Comparison of ENCODE assay signal across 22 cellular contexts in the genomic region with DNA sequence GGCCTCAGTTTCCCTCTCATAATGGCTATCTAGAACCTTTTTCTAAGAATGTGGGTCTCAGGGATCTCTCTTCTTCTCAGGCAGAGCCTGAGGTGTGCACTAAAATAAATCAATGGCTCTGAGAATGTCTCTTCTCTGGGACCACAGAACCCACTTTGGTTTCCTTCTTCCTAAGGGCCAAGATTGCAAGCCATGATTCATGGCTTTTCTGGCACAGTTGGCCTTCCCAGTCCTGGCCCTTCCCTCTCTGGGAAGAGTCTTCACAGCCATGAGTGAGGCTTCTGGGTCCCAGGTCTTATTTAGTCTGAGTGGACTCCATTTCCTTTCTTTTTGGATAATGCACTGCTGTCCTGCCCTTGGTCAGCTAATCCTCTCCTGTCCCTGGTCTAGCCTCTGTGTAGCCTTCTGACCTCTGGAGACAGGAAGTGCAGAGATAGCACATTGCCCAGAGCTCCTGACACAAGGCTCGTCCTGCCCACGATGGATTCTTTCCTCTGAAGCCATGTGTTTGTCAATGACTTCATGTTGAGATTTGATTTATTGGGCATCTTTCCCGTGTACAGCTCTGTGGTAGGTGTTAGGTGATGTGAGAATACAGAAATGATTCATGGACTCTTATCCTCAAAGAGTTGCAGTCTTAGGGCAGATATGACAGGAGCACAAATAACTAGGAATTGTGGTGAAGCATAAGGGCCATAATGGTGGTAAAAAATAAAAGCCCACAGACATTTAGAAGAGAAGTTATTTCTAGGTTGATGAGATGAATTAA.
"Had no signal": no experiment of that assay in that cellular context is flagged by ENCODE, and none has a peak within 500 bp of the region (broad histone marks: within the 10 kb centered on the region; RNA-seq: fewer than 3 reads in every experiment).

No MANE protein-coding gene starts in this region.

- H3K27ac ChIP-seq: ascending aorta, cardiac muscle cell, Peyer's patch had no signal

- H3K36me3 Mint-ChIP-seq: activated CD8-positive, alpha-beta memory T cell treated with anti-CD3 and anti-CD28 coated beads, Interleukin-2, amount 10 ng/mL, durations not matched to agents 7 days and 5 days; activated naive CD8-positive, alpha-beta T cell treated with anti-CD3 and anti-CD28 coated beads, Interleukin-2, amount 10 ng/mL, durations not matched to agents 7 days and 5 days; brain; WTC11 had no signal

- DNase-seq: activated CD4-positive, alpha-beta T cell treated with anti-CD3 and anti-CD28 coated beads for 1 hour; activated CD4-positive, alpha-beta T cell treated with anti-CD3 and anti-CD28 coated beads, Interleukin-2, amount 10 ng/mL, durations not matched to agents 24 days and 14 days; activated CD4-positive, alpha-beta T cell treated with anti-CD3 and anti-CD28 coated beads, Interleukin-2, amount 50 U/mL, for 48 hours; activated CD8-positive, alpha-beta memory T cell treated with anti-CD3 and anti-CD28 coated beads, Interleukin-2, amount 10 ng/mL, durations not matched to agents 7 days and 5 days; activated gamma-delta T cell; activated naive CD4-positive, alpha-beta T cell treated with anti-CD3 and anti-CD28 coated beads for 36 hours; activated naive CD8-positive, alpha-beta T cell treated with anti-CD3 and anti-CD28 coated beads, Interleukin-2, amount 10 ng/mL, durations not matched to agents 7 days and 5 days; activated T-cell treated with anti-CD3 and anti-CD28 coated beads, Interleukin-2, amount 50 U/mL, for 24 hours; amniotic stem cell; NCI-H1092; NCI-H1417 treated with DMSO at 0.1 percent for 48 hours; NCI-H2029; NCI-H2107; NCI-H510A treated with DMSO at 0.1 percent for 48 hours; Peyer's patch; SHP77 treated with DMSO at 0.1 percent for 48 hours; T-helper 17 cell; T-helper 9 cell had no signal

- H3K27me3 ChIP-seq: ascending aorta, cardiac muscle cell, Peyer's patch had no signal

- H3K36me3 ChIP-seq: ascending aorta, cardiac muscle cell, Peyer's patch had no signal

- ATAC-seq: activated CD8-positive, alpha-beta memory T cell treated with anti-CD3 and anti-CD28 coated beads, Interleukin-2, amount 10 ng/mL, durations not matched to agents 7 days and 5 days; T-helper 17 cell; WTC11 had no signal

- H3K4me1 Mint-ChIP-seq: activated CD4-positive, alpha-beta T cell treated with anti-CD3 and anti-CD28 coated beads, Interleukin-2, amount 10 ng/mL, durations not matched to agents 24 days and 14 days had no signal

- H3K4me3 ChIP-seq: ascending aorta, cardiac muscle cell, Peyer's patch had no signal

- H3K4me1 ChIP-seq: ascending aorta, Peyer's patch had no signal

- H3K27ac Mint-ChIP-seq: activated CD4-positive, alpha-beta T cell treated with anti-CD3 and anti-CD28 coated beads, Interleukin-2, amount 10 ng/mL, durations not matched to agents 24 days and 14 days; activated CD8-positive, alpha-beta memory T cell treated with anti-CD3 and anti-CD28 coated beads, Interleukin-2, amount 10 ng/mL, durations not matched to agents 7 days and 5 days; activated naive CD4-positive, alpha-beta T cell treated with anti-CD3 and anti-CD28 coated beads for 36 hours; activated naive CD8-positive, alpha-beta T cell treated with anti-CD3 and anti-CD28 coated beads, Interleukin-2, amount 10 ng/mL, durations not matched to agents 7 days and 5 days; activated T-cell treated with anti-CD3 and anti-CD28 coated beads, Interleukin-2, amount 50 U/mL, for 24 hours; T-helper 17 cell; WTC11 had no signal

- H3K9me3 ChIP-seq: ascending aorta, Peyer's patch had no signal

- H3K9me3 Mint-ChIP-seq: activated CD4-positive, alpha-beta T cell treated with anti-CD3 and anti-CD28 coated beads, Interleukin-2, amount 10 ng/mL, durations not matched to agents 24 days and 14 days; activated naive CD4-positive, alpha-beta T cell treated with anti-CD3 and anti-CD28 coated beads for 36 hours; activated naive CD8-positive, alpha-beta T cell treated with anti-CD3 and anti-CD28 coated beads, Interleukin-2, amount 10 ng/mL, durations not matched to agents 7 days and 5 days; activated T-cell treated with anti-CD3 and anti-CD28 coated beads, Interleukin-2, amount 50 U/mL, for 24 hours had no signal

- H3K4me3 Mint-ChIP-seq: activated CD4-positive, alpha-beta T cell treated with anti-CD3 and anti-CD28 coated beads, Interleukin-2, amount 10 ng/mL, durations not matched to agents 24 days and 14 days; activated CD8-positive, alpha-beta memory T cell treated with anti-CD3 and anti-CD28 coated beads, Interleukin-2, amount 10 ng/mL, durations not matched to agents 7 days and 5 days; activated naive CD4-positive, alpha-beta T cell treated with anti-CD3 and anti-CD28 coated beads for 36 hours; activated naive CD8-positive, alpha-beta T cell treated with anti-CD3 and anti-CD28 coated beads, Interleukin-2, amount 10 ng/mL, durations not matched to agents 7 days and 5 days; activated T-cell treated with anti-CD3 and anti-CD28 coated beads, Interleukin-2, amount 50 U/mL, for 24 hours; T-helper 17 cell; WTC11 had no signal
